Comparison of ENCODE assay signal across 20 cellular contexts in the genomic region with DNA sequence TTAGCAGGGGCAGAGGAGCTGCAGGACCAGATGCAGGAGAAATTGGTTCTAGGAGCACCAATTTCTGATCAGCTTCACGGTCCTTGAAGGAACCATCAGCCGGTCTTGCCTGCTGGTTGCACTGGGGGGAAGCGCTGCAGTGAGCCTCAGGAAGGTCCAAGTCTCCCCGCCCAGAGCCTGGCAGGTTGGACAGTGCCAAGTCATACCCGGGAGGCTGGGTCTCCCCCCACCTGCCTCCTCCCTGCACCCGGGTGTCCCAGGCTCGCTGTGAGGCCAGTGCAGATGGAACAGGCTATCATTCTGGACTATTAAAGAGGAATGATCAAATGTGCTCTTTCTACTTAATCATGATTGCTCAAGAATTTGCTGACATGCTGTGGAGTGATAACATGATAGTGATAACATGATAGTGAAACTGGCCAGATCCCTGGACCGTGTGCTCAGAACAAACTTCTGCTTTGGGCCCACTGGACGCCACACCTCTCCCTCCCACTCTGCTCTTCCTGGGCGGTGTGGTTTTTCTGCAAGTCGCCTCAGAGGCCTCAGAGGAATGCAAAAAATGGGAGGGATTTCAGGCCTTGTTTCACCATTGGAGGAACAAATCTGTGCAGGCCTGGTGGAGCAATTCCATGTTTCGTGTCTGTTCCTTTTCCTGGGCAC.
"Had no signal": no experiment of that assay in that cellular context is flagged by ENCODE, and none has a peak within 500 bp of the region (broad histone marks: within the 10 kb centered on the region; RNA-seq: fewer than 3 reads in every experiment).

No MANE protein-coding gene starts in this region.

- H3K4me3 Mint-ChIP-seq: activated CD4-positive, alpha-beta T cell treated with anti-CD3 and anti-CD28 coated beads, Interleukin-2, amount 10 ng/mL, durations not matched to agents 24 days and 14 days; activated T-helper 1 cell treated with anti-CD3 and anti-CD28 coated beads, Interleukin-12 subunit alpha, Interleukin-12 subunit beta, Interleukin-2, Interleukin-4 antibody, amounts not matched to agents 30 ng/mL and 10 ng/mL and 1 ng/mL, durations not matched to agents 14 hours and 24 hours and 36 hours; natural killer cell; T-helper 2 cell treated with Interferon-gamma antibody and Interleukin-4, amounts not matched to agents 5 μg/mL and 100 μg/mL, for 36 hours had no signal

- ATAC-seq: mucosa of descending colon, natural killer cell had no signal

- H3K9me3 ChIP-seq: left ventricle myocardium inferior, mucosa of descending colon, right atrium auricular region had no signal

- DNase-seq: activated CD4-positive, alpha-beta T cell treated with anti-CD3 and anti-CD28 coated beads, Interleukin-2, amount 10 ng/mL, durations not matched to agents 24 days and 14 days; activated CD4-positive, CD25-positive, alpha-beta regulatory T cell; activated CD8-positive, alpha-beta memory T cell treated with anti-CD3 and anti-CD28 coated beads for 24 hours; activated naive CD4-positive, alpha-beta T cell; aorta; hypothalamus; left ventricle myocardium inferior; mucosa of descending colon; natural killer cell; stimulated activated CD4-positive, alpha-beta T cell treated with anti-CD3 and anti-CD28 coated beads, Interleukin-15, amount 100 ng/mL, for 24 hours; stimulated activated CD4-positive, alpha-beta T cell treated with anti-CD3 and anti-CD28 coated beads, Interleukin-4, amount 100 ng/mL, for 1 hour; stimulated activated naive CD4-positive, alpha-beta T cell treated with Interleukin-2 at 50 U/mL for 16 hours; substantia nigra; trophoblast cell had no signal

- H3K27me3 ChIP-seq: right atrium auricular region had no signal

- H3K27ac Mint-ChIP-seq: activated CD4-positive, alpha-beta T cell treated with anti-CD3 and anti-CD28 coated beads, Interleukin-2, amount 10 ng/mL, durations not matched to agents 24 days and 14 days; activated T-helper 1 cell treated with anti-CD3 and anti-CD28 coated beads, Interleukin-12 subunit alpha, Interleukin-12 subunit beta, Interleukin-2, Interleukin-4 antibody, amounts not matched to agents 30 ng/mL and 10 ng/mL and 1 ng/mL, durations not matched to agents 14 hours and 24 hours and 36 hours; natural killer cell; progenitor cell of endocrine pancreas; T-helper 2 cell treated with Interferon-gamma antibody and Interleukin-4, amounts not matched to agents 5 μg/mL and 100 μg/mL, for 36 hours had no signal

- H3K27me3 Mint-ChIP-seq: activated CD4-positive, alpha-beta T cell treated with anti-CD3 and anti-CD28 coated beads, Interleukin-2, amount 10 ng/mL, durations not matched to agents 24 days and 14 days had no signal

- H3K4me1 ChIP-seq: breast epithelium, left ventricle myocardium inferior, right atrium auricular region had no signal

- H3K4me3 ChIP-seq: breast epithelium, left ventricle myocardium inferior, mucosa of descending colon, right atrium auricular region had no signal

- H3K27ac ChIP-seq: breast epithelium, epithelial cell of prostate, left ventricle myocardium inferior, right atrium auricular region had no signal

- H3K36me3 Mint-ChIP-seq: natural killer cell had no signal

- H3K4me1 Mint-ChIP-seq: activated CD4-positive, alpha-beta T cell treated with anti-CD3 and anti-CD28 coated beads, Interleukin-2, amount 10 ng/mL, durations not matched to agents 24 days and 14 days; natural killer cell had no signal

- H3K9me3 Mint-ChIP-seq: activated CD4-positive, alpha-beta T cell treated with anti-CD3 and anti-CD28 coated beads, Interleukin-2, amount 10 ng/mL, durations not matched to agents 24 days and 14 days; activated T-helper 1 cell treated with anti-CD3 and anti-CD28 coated beads, Interleukin-12 subunit alpha, Interleukin-12 subunit beta, Interleukin-2, Interleukin-4 antibody, amounts not matched to agents 30 ng/mL and 10 ng/mL and 1 ng/mL, durations not matched to agents 14 hours and 24 hours and 36 hours; natural killer cell; T-helper 2 cell treated with Interferon-gamma antibody and Interleukin-4, amounts not matched to agents 5 μg/mL and 100 μg/mL, for 36 hours had no signal

- H3K36me3 ChIP-seq: breast epithelium, left ventricle myocardium inferior, right atrium auricular region had no signal
